In genomic region chr12:98456583-98457573, GRCh38 we compare ENCODE assay signal across 8 cellular contexts. TPM values are rescaled to one million over a fixed set of nuclear protein-coding genes. Genes with fewer than 3 reads are reported as not detected.
DNase-seq lines count a peak whose midpoint lies in the region; ATAC-seq and TF ChIP-seq lines count a peak whose summit lies in the region.

No MANE protein-coding gene starts in this region.

- H3K23ac ChIP-seq in IMR-90 (ENCODE audit: low read depth, low read length) = no peak overlapping the region

- H4K91ac ChIP-seq in IMR-90 (ENCODE audit: insufficient read depth, low read depth, low read length) = no peak overlapping the region

- H2AK5ac ChIP-seq in IMR-90 (ENCODE audit: low read depth, low read length) = no peak overlapping the region

- no TSS peak for BruUV-seq in IMR-90 (replicated peaks; lab: Mats Ljungman, UMichigan)

- no peak overlapping the region for H3K56ac ChIP-seq in IMR-90 (ENCODE audit: extremely low read depth, insufficient read depth, low read length)

- H3K4me3 ChIP-seq in IMR-90 (ENCODE audit: insufficient read depth, low read depth, low read length) (peak overlapping the region; percentile 19), prostate gland (peak overlapping the region; percentile 30 to 37)

- no peak overlapping the region for H3K4ac ChIP-seq in IMR-90 (ENCODE audit: low read depth, low read length)

- H3K79me1 ChIP-seq in IMR-90 (ENCODE audit: low read depth in 1 of 2, low read length in 2 of 2) = no peaks in the 10 kb centered on the region

- no peaks in the 10 kb centered on the region for H4K20me1 ChIP-seq in IMR-90 (ENCODE audit: insufficient read depth, low read length)

- H3K18ac ChIP-seq in IMR-90 (ENCODE audit: low read depth, low read length) = no peak overlapping the region

- H3K4me1 ChIP-seq in IMR-90 (ENCODE audit: control insufficient read depth, insufficient read depth, low read length) (peaks cover 2% of the 10 kb centered on the region), prostate gland (replicated peaks) (no peaks in the 10 kb centered on the region)

- H4K5ac ChIP-seq in IMR-90 (ENCODE audit: low read depth, low read length) = no peak overlapping the region; the same call in 1 of the 2 replicates

- no peaks in the 10 kb centered on the region for H3K9me3 Mint-ChIP-seq in activated naive CD8-positive, alpha-beta T cell (ENCODE audit: low read depth)

- TF ChIP-seq RAD21 in IMR-90 (IDR thresholded peaks at IDR 0.05; ENCODE audit: low read length) = no peak

- DNase-seq in NCI-H1092 treated with DMSO at 0.1 percent for 48 hours (lab: John Stamatoyannopoulos, UW) (peak; percentile 24), NCI-H1092 (lab: John Stamatoyannopoulos, UW) (no peak), IMR-90 (peak; percentile 21), left cardiac atrium (peak; percentile 74), prostate gland (ENCODE audit: low spot score) (peak; percentile 6), GDM1 (lab: John Stamatoyannopoulos, UW) (no peak)

- peaks cover 1% of the 10 kb centered on the region for H3K4me1 Mint-ChIP-seq in activated naive CD8-positive, alpha-beta T cell (ENCODE audit: low read depth)

- intact Hi-C loops in IMR-90 (cut with micrococcal nuclease) = no loop called here
- intact Hi-C loops in left cardiac atrium (cut with DNase I) = no loop called here
- intact Hi-C loops in prostate gland (cut with DNase I) = no loop called here

- no peak overlapping the region for H3K27ac ChIP-seq in IMR-90 (ENCODE audit: insufficient read depth, low read length)
- H3K27ac ChIP-seq in prostate gland = no peak overlapping the region

- peak overlapping the region; percentile 83 for H2AFZ ChIP-seq in IMR-90 (replicated peaks; ENCODE audit: low read length, poor library complexity)

- H2BK20ac ChIP-seq in IMR-90 (ENCODE audit: low read depth, low read length) = no peak overlapping the region

- H3K9me3 ChIP-seq in IMR-90 (ENCODE audit: control insufficient read depth, insufficient read depth, low read length) (no peaks in the 10 kb centered on the region), prostate gland (no peaks in the 10 kb centered on the region)

- H3K4me2 ChIP-seq in IMR-90 (ENCODE audit: low read depth, low read length) = peak overlapping the region; percentile 65

- CTCF ChIA-PET in IMR-90 (lab: Yijun Ruan, JAX) = no interaction called here

- peak overlapping the region; percentile 1; the same call in 1 of the 2 replicates for H2BK120ac ChIP-seq in IMR-90 (ENCODE audit: low read depth, low read length)

- no peak overlapping the region for H2BK5ac ChIP-seq in IMR-90 (ENCODE audit: low read depth, low read length, poor library complexity, severe bottlenecking)

- H3K27me3 Mint-ChIP-seq in activated naive CD8-positive, alpha-beta T cell = peaks cover 20% of the 10 kb centered on the region

- 0% methylated on average over 3 of the region's 49 CpGs; no CpG with 5 or more reads in 1 of the 2 experiments for WGBS in IMR-90 (ENCODE audit: extremely low coverage in 2 of 2, insufficient read length in 1 of 2), 2 experiments
- WGBS in prostate gland = 24% methylated on average over 26 of the region's 49 CpGs

- peak; percentile 95 for ATAC-seq in IMR-90 (ENCODE audit: low read depth)
- peak; percentile 95 to 97 for ATAC-seq in left cardiac atrium
- no peak for ATAC-seq in GM19035 (IDR thresholded peaks at IDR 0.05; ENCODE audit: unreplicated experiment)

- TF ChIP-seq POLR2A in IMR-90 (IDR thresholded peaks at IDR 0.05; ENCODE audit: low read depth, low read length) (no peak), prostate gland (IDR thresholded peaks at IDR 0.05) (no peak)

- no peaks in the 10 kb centered on the region for H3K36me3 Mint-ChIP-seq in activated naive CD8-positive, alpha-beta T cell

- TF ChIP-seq CTCF in IMR-90 (conservative IDR thresholded peaks at IDR 0.05; ENCODE audit: low read depth, low read length) = no peak
- no peak for TF ChIP-seq CTCF in prostate gland (IDR thresholded peaks at IDR 0.05)

- no peaks in the 10 kb centered on the region for H3K36me3 ChIP-seq in IMR-90 (ENCODE audit: control insufficient read depth, insufficient read depth, low read length)
- H3K36me3 ChIP-seq in prostate gland = no peaks in the 10 kb centered on the region

- peak overlapping the region in 1 of 2 experiments; percentile 68; a peak in 2 of 4 replicates for H4K8ac ChIP-seq in IMR-90 (ENCODE audit: low read depth in 2 of 2, low read length in 2 of 2)

- dilution Hi-C loops in IMR-90 (cut with HindIII; ENCODE audit: low sequenced_read_pairs, unreplicated experiment) = no loop called here

- POLR2A ChIA-PET in IMR-90 (lab: Charles Lee; ENCODE audit: unreplicated experiment) = interaction anchor here (0.6 kb wide), 2 partner anchors 8 to 40 kb away, joined by 7 to 10 read pairs; no protein-coding TSS in a partner anchor

- H3K27ac Mint-ChIP-seq in activated naive CD8-positive, alpha-beta T cell = no peak overlapping the region

- no peak overlapping the region for H3K14ac ChIP-seq in IMR-90 (replicated peaks; ENCODE audit: low read depth, low read length)

- H3K27me3 ChIP-seq in IMR-90 (ENCODE audit: control insufficient read depth, insufficient read depth, low read length) (no peaks in the 10 kb centered on the region; the same call in 1 of the 2 replicates), prostate gland (replicated peaks; ENCODE audit: insufficient read depth) (no peaks in the 10 kb centered on the region)

- H2BK15ac ChIP-seq in IMR-90 (ENCODE audit: low read depth, low read length) = no peak overlapping the region

- H3K4me3 Mint-ChIP-seq in activated naive CD8-positive, alpha-beta T cell = peak overlapping the region; percentile 74

- H3K9ac ChIP-seq in IMR-90 (ENCODE audit: low read depth, low read length) = peak overlapping the region; percentile 23; the same call in 1 of the 2 replicates

- H3K9me1 ChIP-seq in IMR-90 (ENCODE audit: insufficient read depth, low read length) = no peaks in the 10 kb centered on the region; the same call in 1 of the 2 replicates

- in situ Hi-C loops in IMR-90 (cut with MboI; ENCODE audit: low sequenced_read_pairs) = no loop called here

- peak overlapping the region; percentile 83 for H2AK9ac ChIP-seq in IMR-90 (replicated peaks; ENCODE audit: low read depth, low read length, poor library complexity)

TF ChIP-seq in IMR-90, 13 proteins besides CTCF, POLR2A, EP300 and RAD21:
- TF ChIP-seq BHLHE40 (IDR thresholded peaks at IDR 0.05; ENCODE audit: low read depth, low read length) (no peak), RCOR1 (IDR thresholded peaks at IDR 0.05; ENCODE audit: insufficient replicate concordance, low read length) (no peak), MXI1 (IDR thresholded peaks at IDR 0.05; ENCODE audit: borderline replicate concordance, low read depth, low read length) (no peak), USF2 (IDR thresholded peaks at IDR 0.05; ENCODE audit: low read depth, low read length) (no peak), CEBPB (IDR thresholded peaks at IDR 0.05; ENCODE audit: low read depth, low read length) (no peak), SMC3 (IDR thresholded peaks at IDR 0.05; ENCODE audit: low read depth, low read length) (no peak), RFX5 (IDR thresholded peaks at IDR 0.05; ENCODE audit: low read depth, low read length) (no peak), MAFK (IDR thresholded peaks at IDR 0.05; ENCODE audit: low read depth, low read length) (no peak), FOS (IDR thresholded peaks at IDR 0.05; ENCODE audit: low read depth, low read length) (no peak), CHD1 (IDR thresholded peaks at IDR 0.05; ENCODE audit: low read depth, low read length) (no peak)
TF ChIP-seq in IMR-90: peak in this region for 0.

RNA-seq across cellular contexts. Expression of gene TMPO, which starts 58.5 kb away (rescaled TPM):
- total RNA-seq in IMR-90 (2012; rRNA removed) (62.0 and 102 TPM in 2 replicates), left cardiac atrium (10 to 100 TPM; 16.8 to 23.1 TPM), prostate gland (10 to 100 TPM; 47.7 to 79.6 TPM)
- 27.5 and 30.0 TPM in 2 replicates for polyA plus RNA-seq in IMR-90 (2012; rRNA removed)
- polyA plus RNA-seq in IMR-90 (2012; cell fraction: cytosol; rRNA removed) = 9.5 and 14.4 TPM in 2 replicates
- 8.7 and 17.1 TPM in 2 replicates for polyA plus RNA-seq in IMR-90 (2012; cell fraction: nucleus; rRNA removed; ENCODE audit: low replicate concordance)

Comparison
In these comparisons a context has a peak if more than half of its experiments do, and no peak if none do; other contexts are left out.
1. DNase-seq: peak in NCI-H1092 treated with DMSO at 0.1 percent for 48 hours (single experiment), IMR-90 (single experiment), left cardiac atrium (single experiment) and prostate gland (single experiment); none in NCI-H1092 (single experiment) and GDM1 (single experiment).